Comparison of ENCODE assay signal across 8 cellular contexts in the genomic region with DNA sequence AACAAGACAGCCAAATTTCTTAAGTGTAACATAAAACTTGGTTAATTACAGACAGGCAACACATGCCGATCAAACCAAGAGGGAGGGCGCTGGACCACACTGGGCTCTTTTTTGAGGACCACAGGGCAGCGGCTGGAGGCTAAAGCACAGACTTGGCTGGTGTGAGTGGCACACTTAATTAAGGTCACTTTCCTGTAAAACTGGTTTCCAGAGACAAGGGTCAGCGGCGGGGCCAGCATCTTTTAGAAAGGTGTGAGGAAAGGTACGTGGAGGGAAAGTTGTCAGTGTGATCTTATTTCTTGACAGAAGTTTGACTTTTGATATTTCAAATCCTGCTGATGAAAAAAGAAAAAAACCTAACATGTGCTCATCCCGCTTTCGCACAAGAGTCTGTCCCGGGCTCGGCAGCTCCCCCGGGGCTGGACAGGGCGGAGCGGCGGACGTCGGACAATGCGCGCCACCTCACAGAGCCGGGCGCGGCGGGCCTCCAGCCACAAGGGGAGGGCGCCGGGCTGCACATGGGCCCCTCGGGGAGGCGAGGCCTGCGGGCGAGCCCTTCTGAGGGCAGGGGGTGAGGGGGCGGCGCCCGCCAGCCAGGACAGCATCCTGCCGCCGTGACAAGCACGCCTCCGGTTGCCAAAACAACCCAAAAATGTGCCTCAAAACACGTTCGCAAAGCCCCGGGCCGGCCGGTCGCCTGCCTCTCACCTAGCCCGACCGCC. TPM values are rescaled to one million over a fixed set of nuclear protein-coding genes. Genes with fewer than 3 reads are reported as not detected.
A peak's percentile ranks its signal among the peaks of the same experiment; 100 is the strongest.
DNase-seq lines count a peak whose midpoint lies in the region; ATAC-seq and TF ChIP-seq lines count a peak whose summit lies in the region.

No MANE protein-coding gene starts in this region.

- no peaks in the 10 kb centered on the region for H3K9me2 ChIP-seq in SK-N-SH

- peak overlapping the region; percentile 94 for H2AFZ ChIP-seq in SK-N-SH (ENCODE audit: low read depth)

- intact Hi-C loops in activated naive CD4-positive, alpha-beta T cell treated with anti-CD3 and anti-CD28 coated beads for 36 hours (cut with micrococcal nuclease): loop anchor here (1.0 to 5.0 kb wide), 8 partner anchors 99 to 1316 kb away; partner anchors contain the start of genes ABHD18, C4orf33, INTU and LARP1B
- intact Hi-C loops in aorta (cut with DNase I): loop anchor here in 1 of 2 donors (2.0 to 10.0 kb wide), 4 partner anchors 99 to 281 kb away; partner anchors contain the start of genes ABHD18, LARP1B, MFSD8 and PLK4

- no peaks in the 10 kb centered on the region for H3K36me3 ChIP-seq in SK-N-SH (replicated peaks in 1 of 2; ENCODE audit: control insufficient read depth in 1 of 2, insufficient read depth in 2 of 2, low read length in 1 of 2)
- no peaks in the 10 kb centered on the region for H3K36me3 ChIP-seq in aorta (ENCODE audit: control insufficient read depth in 1 of 2, insufficient read depth in 2 of 2, low read length in 1 of 2)

- H3K4me1 Mint-ChIP-seq in activated naive CD4-positive, alpha-beta T cell treated with anti-CD3 and anti-CD28 coated beads for 36 hours (ENCODE audit: low read depth): peaks cover 17% of the 10 kb centered on the region

- no peak for TF ChIP-seq EP300 in SK-N-SH (IDR thresholded peaks at IDR 0.05; ENCODE audit: borderline replicate concordance in 1 of 2, low read depth in 1 of 2, low read length in 1 of 2)

- H3F3A ChIP-seq in SK-N-SH (replicated peaks; ENCODE audit: insufficient read depth): no peaks in the 10 kb centered on the region

- 68% methylated on average over 13 of the region's 43 CpGs for WGBS in SK-N-SH (ENCODE audit: low lambda C conversion rate)
- WGBS in aorta, 2 donors: 13 to 15% methylated on average over 34 to 43 of the region's 43 CpGs

- DNase-seq in activated naive CD4-positive, alpha-beta T cell treated with anti-CD3 and anti-CD28 coated beads for 36 hours: no peak
- no peak for DNase-seq in activated naive CD4-positive, alpha-beta T cell (lab: John Stamatoyannopoulos, UW)
- DNase-seq in SK-N-SH (peak; percentile 82), epithelial cell of esophagus (ENCODE audit: low read depth) (peak; percentile 48), mucosa of gallbladder (ENCODE audit: low spot score) (peak; percentile 33), aorta (peak; percentile 70 to 89), NCI-H1436 (lab: John Stamatoyannopoulos, UW) (no peak)

- peak; percentile 41 for ATAC-seq in HG02943 (IDR thresholded peaks at IDR 0.05; ENCODE audit: low read depth, unreplicated experiment)
- peak; percentile 79 for ATAC-seq in aorta (ENCODE audit: low FRiP score)

- H3K27me3 Mint-ChIP-seq in activated naive CD4-positive, alpha-beta T cell treated with anti-CD3 and anti-CD28 coated beads for 36 hours (ENCODE audit: low read depth): peaks cover 60% of the 10 kb centered on the region

- H3K79me2 ChIP-seq in SK-N-SH (ENCODE audit: insufficient read depth): no peaks in the 10 kb centered on the region

- H3K27ac ChIP-seq in SK-N-SH (ENCODE audit: low read depth in 2 of 2, low read length in 1 of 2): peak overlapping the region; percentile 14 to 72; a peak in 2 of 4 replicates
- H3K27ac ChIP-seq in aorta (ENCODE audit: low read depth in 1 of 2, low read length in 2 of 2): peak overlapping the region in 1 of 2 donors; percentile 37

- H3K4me3 ChIP-seq in SK-N-SH (ENCODE audit: low read depth in 2 of 2, low read length in 1 of 2) (peak overlapping the region; percentile 75 to 83), epithelial cell of esophagus (ENCODE audit: low read length) (peak overlapping the region; percentile 60), aorta (ENCODE audit: low read length in 2 of 2) (peak overlapping the region; percentile 55 to 82)

- POLR2A ChIA-PET in SK-N-SH (lab: Yijun Ruan, JAX): interaction anchor here (1.5 to 2.1 kb wide), 2 partner anchors 100 to 184 kb away, joined by 6 to 7 read pairs; partner anchors contain the start of genes ABHD18, MFSD8 and PLK4

- H3K9me3 ChIP-seq in SK-N-SH: no peaks in the 10 kb centered on the region
- no peaks in the 10 kb centered on the region for H3K9me3 ChIP-seq in aorta (ENCODE audit: control insufficient read depth, low read length)

- H3K4me1 ChIP-seq in SK-N-SH (ENCODE audit: control insufficient read depth in 1 of 2, insufficient read depth in 2 of 2, low read depth in 1 of 2, low read length in 1 of 2) (peaks cover 0 to 12% of the 10 kb centered on the region in 2 experiments; a peak in 2 of 4 replicates), aorta (ENCODE audit: control insufficient read depth in 1 of 2, insufficient read depth in 2 of 2, low read length in 2 of 2) (peaks cover 0 to 1% of the 10 kb centered on the region in 2 donors)

- peak overlapping the region; percentile 86 for H3K4me3 Mint-ChIP-seq in activated naive CD4-positive, alpha-beta T cell treated with anti-CD3 and anti-CD28 coated beads for 36 hours

- peak overlapping the region; percentile 79 for H3K4me2 ChIP-seq in SK-N-SH

- no peaks in the 10 kb centered on the region for H4K20me1 ChIP-seq in SK-N-SH (ENCODE audit: insufficient read depth)

- H3K27me3 ChIP-seq in SK-N-SH (ENCODE audit: insufficient read depth): no peaks in the 10 kb centered on the region
- no peaks in the 10 kb centered on the region for H3K27me3 ChIP-seq in aorta (ENCODE audit: control insufficient read depth in 1 of 2, insufficient read depth in 2 of 2, low read length in 1 of 2)

- H3K9me3 Mint-ChIP-seq in activated naive CD4-positive, alpha-beta T cell treated with anti-CD3 and anti-CD28 coated beads for 36 hours: no peaks in the 10 kb centered on the region

- H3K36me3 Mint-ChIP-seq in activated naive CD4-positive, alpha-beta T cell treated with anti-CD3 and anti-CD28 coated beads for 36 hours (ENCODE audit: low read depth): no peaks in the 10 kb centered on the region

- H3K9ac ChIP-seq in SK-N-SH: peak overlapping the region; percentile 62

- no peak overlapping the region for H3K27ac Mint-ChIP-seq in activated naive CD4-positive, alpha-beta T cell treated with anti-CD3 and anti-CD28 coated beads for 36 hours

- no peak for TF ChIP-seq RAD21 in SK-N-SH (IDR thresholded peaks at IDR 0.05; ENCODE audit: low read length)

- TF ChIP-seq CTCF in SK-N-SH (IDR thresholded peaks at IDR 0.05) (no peak), epithelial cell of esophagus (IDR thresholded peaks at IDR 0.05; ENCODE audit: insufficient read depth, low read depth, low read length, missing control alignments) (no peak)

- CTCF ChIA-PET in activated naive CD4-positive, alpha-beta T cell treated with anti-CD3 and anti-CD28 coated beads for 36 hours (lab: Charles Lee): interaction anchor here (0.6 kb wide), 1 partner anchor 18 kb away, joined by 3 read pairs; no protein-coding TSS in a partner anchor
- CTCF ChIA-PET in SK-N-SH (lab: Yijun Ruan, JAX): interaction anchor here (0.6 to 2.3 kb wide), 3 partner anchors 8 to 184 kb away, joined by 3 to 7 read pairs (median 3); partner anchors contain the start of genes ABHD18 and MFSD8

TF ChIP-seq in SK-N-SH, 30 proteins besides CTCF, POLR2A, EP300 and RAD21 (continues in another document):
- TF ChIP-seq FOXM1 (IDR thresholded peaks at IDR 0.05; ENCODE audit: low read depth) (no peak), ELF1 (IDR thresholded peaks at IDR 0.05) (no peak), NRF1 (IDR thresholded peaks at IDR 0.05; ENCODE audit: low read depth, low read length) (no peak), MAX (IDR thresholded peaks at IDR 0.05; ENCODE audit: low read depth) (no peak), FOSL2 (IDR thresholded peaks at IDR 0.05; ENCODE audit: borderline replicate concordance, low read depth) (no peak), GATA2 (CRISPR knock-in tag; IDR thresholded peaks at IDR 0.05) (no peak), CHD2 (IDR thresholded peaks at IDR 0.05; ENCODE audit: low read length, partially characterized antibody) (no peak), YY1 (IDR thresholded peaks at IDR 0.05; ENCODE audit: low read depth) (no peak), EZH2phosphoT487 (IDR thresholded peaks at IDR 0.05; ENCODE audit: borderline replicate concordance, low read depth) (no peak), TEAD4 (IDR thresholded peaks at IDR 0.05; ENCODE audit: borderline replicate concordance, insufficient read depth) (no peak), SMC3 (IDR thresholded peaks at IDR 0.05; ENCODE audit: low read depth, low read length) (no peak), JUND (IDR thresholded peaks at IDR 0.05) (no peak)
- TF ChIP-seq, protein P1, sequence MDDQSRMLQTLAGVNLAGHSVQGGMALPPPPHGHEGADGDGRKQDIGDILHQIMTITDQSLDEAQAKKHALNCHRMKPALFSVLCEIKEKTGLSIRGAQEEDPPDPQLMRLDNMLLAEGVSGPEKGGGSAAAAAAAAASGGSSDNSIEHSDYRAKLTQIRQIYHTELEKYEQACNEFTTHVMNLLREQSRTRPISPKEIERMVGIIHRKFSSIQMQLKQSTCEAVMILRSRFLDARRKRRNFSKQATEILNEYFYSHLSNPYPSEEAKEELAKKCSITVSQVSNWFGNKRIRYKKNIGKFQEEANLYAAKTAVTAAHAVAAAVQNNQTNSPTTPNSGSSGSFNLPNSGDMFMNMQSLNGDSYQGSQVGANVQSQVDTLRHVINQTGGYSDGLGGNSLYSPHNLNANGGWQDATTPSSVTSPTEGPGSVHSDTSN (IDR thresholded peaks at IDR 0.05): no peak

RNA-seq across cellular contexts. Expression of gene HSPA4L, which starts 0.7 kb away (rescaled TPM):
- total RNA-seq in activated naive CD4-positive, alpha-beta T cell treated with anti-CD3 and anti-CD28 coated beads for 36 hours: 1 to 10 TPM; 2.6 to 2.8 TPM
- polyA plus RNA-seq in SK-N-SH (2012; rRNA removed) (1.6 and 1.8 TPM in 2 replicates), aorta (1 to 10 TPM; 2.6 to 3.1 TPM)
- polyA plus RNA-seq in SK-N-SH (2012; cell fraction: cytosol; rRNA removed): 2.1 and 2.7 TPM in 2 replicates
- 1.2 and 1.8 TPM in 2 replicates for polyA plus RNA-seq in SK-N-SH (2012; cell fraction: nucleus; rRNA removed)
- total RNA-seq in mucosa of gallbladder (13.1 TPM), aorta (10 to 100 TPM; 12.6 to 17.7 TPM)

RNA-seq across cellular contexts. Expression of gene SLC25A31, which starts 51.3 kb away (rescaled TPM):
- not detected for total RNA-seq in activated naive CD4-positive, alpha-beta T cell treated with anti-CD3 and anti-CD28 coated beads for 36 hours
- polyA plus RNA-seq in SK-N-SH (2012; rRNA removed) (not detected in 2 replicates), aorta (not detected)
- not detected in 2 replicates for polyA plus RNA-seq in SK-N-SH (2012; cell fraction: cytosol; rRNA removed)
- not detected in 2 replicates for polyA plus RNA-seq in SK-N-SH (2012; cell fraction: nucleus; rRNA removed)
- total RNA-seq in mucosa of gallbladder (not detected), aorta (not detected)

Comparison
In these comparisons a context has a peak if more than half of its experiments do, and no peak if none do; other contexts are left out.
1. DNase-seq: peak in SK-N-SH (single experiment), epithelial cell of esophagus (single experiment), mucosa of gallbladder (single experiment) and aorta (2 of 2); none in activated naive CD4-positive, alpha-beta T cell treated with anti-CD3 and anti-CD28 coated beads for 36 hours (single experiment), activated naive CD4-positive, alpha-beta T cell (0 of 4) and NCI-H1436 (single experiment).
2. Peak in every context shown above with its lines, with median percentiles within 50 percentile points of each other: H3K4me3 ChIP-seq.